ENCODE assay signal across 39 cellular contexts in genomic region chrX:7789200-7789599, GRCh38. TPM values are rescaled to one million over a fixed set of nuclear protein-coding genes. Genes with fewer than 3 reads are reported as not detected.
"Had no signal": no experiment of that assay in that cellular context is flagged by ENCODE, and none has a peak within 500 bp of the region (broad histone marks: within the 10 kb centered on the region; RNA-seq: fewer than 3 reads in every experiment).

No MANE protein-coding gene starts in this region.

- H3K4me3 ChIP-seq: adrenal gland, ascending aorta, body of pancreas, cardiac muscle cell had no signal

- FAIRE-seq: bronchial epithelial cell had no signal

- H3K27ac ChIP-seq: adrenal gland, ascending aorta, body of pancreas, brain microvascular endothelial cell, cardiac muscle cell had no signal

- DNase-seq: activated effector memory CD4-positive, alpha-beta T cell treated with anti-CD3 and anti-CD28 coated beads, Interleukin-2, amount 50 U/mL, for 16 hours; activated effector memory CD4-positive, alpha-beta T cell treated with Interleukin-2 at 50 U/mL for 16 hours; activated gamma-delta T cell; activated gamma-delta T cell treated with Interleukin-2 at 50 U/mL for 16 hours; activated naive CD4-positive, alpha-beta T cell; activated naive CD4-positive, alpha-beta T cell treated with anti-CD3 and anti-CD28 coated beads for 36 hours; activated naive CD4-positive, alpha-beta T cell treated with anti-CD3 and anti-CD28 coated beads, Interleukin-2, amount 10 ng/mL, durations not matched to agents 7 days and 5 days; activated naive CD4-positive, alpha-beta T cell treated with anti-CD3 and anti-CD28 coated beads, Interleukin-2, amount 50 U/mL, for 16 hours; activated naive CD4-positive, alpha-beta T cell treated with Interleukin-2 at 50 U/mL for 16 hours; activated naive CD8-positive, alpha-beta T cell treated with anti-CD3 and anti-CD28 coated beads for 36 hours; activated naive CD8-positive, alpha-beta T cell treated with anti-CD3 and anti-CD28 coated beads, Interleukin-2, amount 10 ng/mL, durations not matched to agents 7 days and 5 days; activated naive CD8-positive, alpha-beta T cell treated with anti-CD3 and anti-CD28 coated beads, Interleukin-2, amount 50 U/mL, for 24 hours; activated T-cell treated with anti-CD3 and anti-CD28 coated beads for 4 hours; activated T-cell treated with anti-CD3 and anti-CD28 coated beads, Interleukin-2, amount 50 U/mL, for 1 hour; activated T-cell treated with anti-CD3 and anti-CD28 coated beads, Interleukin-2, amount 50 U/mL, for 24 hours; activated T-cell treated with anti-CD3 and anti-CD28 coated beads, Interleukin-2, amount 50 U/mL, for 4 hours; activated T-cell treated with anti-CD3 and anti-CD28 coated beads, Interleukin-2, amount 50 U/mL, for 48 hours; activated T-cell treated with anti-CD3 and anti-CD28 coated beads, Interleukin-2, amount 50 U/mL, for 72 hours; adrenal gland; amniotic stem cell; amygdala; anterior cingulate cortex; aorta; body of pancreas; brain microvascular endothelial cell; caudate nucleus; central memory CD4-positive, alpha-beta T cell; cerebellar nuclear complex had no signal

- H3K27me3 ChIP-seq: adrenal gland, ascending aorta, body of pancreas, brain microvascular endothelial cell, cardiac muscle cell had no signal

- H3K4me1 ChIP-seq: adrenal gland, ascending aorta, body of pancreas had no signal

- H3K36me3 ChIP-seq: adrenal gland, ascending aorta, brain microvascular endothelial cell, cardiac muscle cell had no signal

- ATAC-seq: activated naive CD4-positive, alpha-beta T cell treated with anti-CD3 and anti-CD28 coated beads, Interleukin-2, amount 50 U/mL, for 72 hours; activated naive CD8-positive, alpha-beta T cell treated with anti-CD3 and anti-CD28 coated beads, Interleukin-2, amount 50 U/mL, for 24 hours; activated T-cell treated with anti-CD3 and anti-CD28 coated beads, Interleukin-2, amount 50 U/mL, for 4 hours; activated T-cell treated with anti-CD3 and anti-CD28 coated beads, Interleukin-2, amount 50 U/mL, for 72 hours; activated T-helper 17 cell treated with anti-CD3 and anti-CD28 coated beads, Interleukin-2, amount 50 U/mL, for 72 hours; body of pancreas had no signal

- H3K9me3 ChIP-seq: adrenal gland, ascending aorta, body of pancreas had no signal

RNA-seq across cellular contexts. Expression of gene VCX, which starts 53.8 kb away (rescaled TPM):
- total RNA-seq: activated naive CD4-positive, alpha-beta T cell treated with anti-CD3 and anti-CD28 coated beads for 36 hours; activated naive CD4-positive, alpha-beta T cell treated with anti-CD3 and anti-CD28 coated beads, Interleukin-2, amount 50 U/mL, for 72 hours; activated naive CD8-positive, alpha-beta T cell treated with anti-CD3 and anti-CD28 coated beads for 36 hours; activated naive CD8-positive, alpha-beta T cell treated with anti-CD3 and anti-CD28 coated beads, Interleukin-2, amount 10 ng/mL, durations not matched to agents 7 days and 5 days; activated T-cell treated with anti-CD3 and anti-CD28 coated beads, Interleukin-2, amount 50 U/mL, for 4 hours; activated T-cell treated with anti-CD3 and anti-CD28 coated beads, Interleukin-2, amount 50 U/mL, for 72 hours; activated T-helper 1 cell treated with anti-CD3 and anti-CD28 coated beads, Interleukin-12 subunit alpha, Interleukin-12 subunit beta, Interleukin-2, Interleukin-4 antibody, amounts not matched to agents 30 ng/mL and 10 ng/mL and 1 ng/mL, durations not matched to agents 14 hours and 24 hours and 36 hours; activated T-helper 17 cell treated with anti-CD3 and anti-CD28 coated beads, Interleukin-2, amount 50 U/mL, for 72 hours; activated T-helper 2 cell treated with anti-CD3 and anti-CD28 coated beads, Interferon-gamma antibody, Interleukin-2, Interleukin-4, amounts not matched to agents 10 μg/mL and 5 μg/mL and 100 μg/mL, durations not matched to agents 14 hours and 24 hours and 36 hours; adrenal gland; aorta; ascending aorta; astrocyte; body of pancreas; bronchial epithelial cell; cardiac muscle cell; cardiac septum; cerebellum had no signal
- polyA plus RNA-seq: adipose tissue, aorta, cardiac muscle cell had no signal
